Comparison of ENCODE assay signal across 17 cellular contexts in genomic region chr22:35997438-35997837, GRCh38. TPM values are rescaled to one million over a fixed set of nuclear protein-coding genes. Genes with fewer than 3 reads are reported as not detected.
DNase-seq lines count a peak whose midpoint lies in the region; ATAC-seq, FAIRE-seq and TF ChIP-seq lines count a peak whose summit lies in the region.
"Had no signal": no experiment of that assay in that cellular context is flagged by ENCODE, and none has a peak within 500 bp of the region (broad histone marks: within the 10 kb centered on the region; RNA-seq: fewer than 3 reads in every experiment).

No MANE protein-coding gene starts in this region.

- no peak for FAIRE-seq in astrocyte (lab: Jason Lieb, UNC)
- FAIRE-seq: D721Med had no signal

- H3K4me3 ChIP-seq in MG63 (no peak overlapping the region), astrocyte (ENCODE audit: insufficient read depth, low read depth, low read length) (no peak overlapping the region), fibroblast of villous mesenchyme (ENCODE audit: low read depth, low read length) (no peak overlapping the region), smooth muscle cell (no peak overlapping the region)

- H3K9me3 ChIP-seq in MG63 (no peaks in the 10 kb centered on the region), astrocyte (ENCODE audit: insufficient read depth, low read depth, low read length) (no peaks in the 10 kb centered on the region), smooth muscle cell (replicated peaks; ENCODE audit: low read depth) (no peaks in the 10 kb centered on the region)

- peak overlapping the region; percentile 5 for H3K4me2 ChIP-seq in astrocyte (ENCODE audit: low read length)
- peak overlapping the region; percentile 48 for H3K4me2 ChIP-seq in smooth muscle cell

- H4K20me1 ChIP-seq in astrocyte (ENCODE audit: insufficient read depth, low read length) (peaks cover 46% of the 10 kb centered on the region), smooth muscle cell (ENCODE audit: low read depth) (peaks cover 70% of the 10 kb centered on the region)

- H3K27ac Mint-ChIP-seq in astrocyte (ENCODE audit: unreplicated experiment) = no peak overlapping the region
- H3K27ac Mint-ChIP-seq in T-cell = no peak overlapping the region
- H3K27ac Mint-ChIP-seq in natural killer cell = no peak overlapping the region
- H3K27ac Mint-ChIP-seq: activated naive CD4-positive, alpha-beta T cell treated with anti-CD3 and anti-CD28 coated beads for 36 hours; H9 had no signal

- peaks cover 22% of the 10 kb centered on the region for H3K4me1 Mint-ChIP-seq in astrocyte (ENCODE audit: low read depth, unreplicated experiment)
- no peaks in the 10 kb centered on the region for H3K4me1 Mint-ChIP-seq in T-cell
- no peaks in the 10 kb centered on the region for H3K4me1 Mint-ChIP-seq in natural killer cell

- peaks cover 32% of the 10 kb centered on the region for H3F3A ChIP-seq in smooth muscle cell (ENCODE audit: low read depth)

- H3K4me3 Mint-ChIP-seq in astrocyte (ENCODE audit: unreplicated experiment) (peak overlapping the region; percentile 13), T-cell (no peak overlapping the region), natural killer cell (no peak overlapping the region)
- H3K4me3 Mint-ChIP-seq: activated naive CD4-positive, alpha-beta T cell treated with anti-CD3 and anti-CD28 coated beads for 36 hours; brain; H9 had no signal

- H3K27ac ChIP-seq in astrocyte (ENCODE audit: low read depth, low read length) = no peak overlapping the region
- H3K27ac ChIP-seq in smooth muscle cell (ENCODE audit: low read depth) = peak overlapping the region; percentile 88
- H3K27ac ChIP-seq: foreskin keratinocyte had no signal

- H3K79me2 ChIP-seq in astrocyte (ENCODE audit: insufficient read depth, low read length) (peaks cover 73% of the 10 kb centered on the region), smooth muscle cell (ENCODE audit: low read depth) (peaks cover 75% of the 10 kb centered on the region)

- H3K9ac ChIP-seq in astrocyte (ENCODE audit: low read length) (no peak overlapping the region), smooth muscle cell (ENCODE audit: low read depth) (no peak overlapping the region)

- H3K36me3 Mint-ChIP-seq in astrocyte (ENCODE audit: low read depth, unreplicated experiment) = peaks cover 4% of the 10 kb centered on the region
- H3K36me3 Mint-ChIP-seq in T-cell = no peaks in the 10 kb centered on the region
- no peaks in the 10 kb centered on the region for H3K36me3 Mint-ChIP-seq in natural killer cell

- peaks cover 17% of the 10 kb centered on the region for H3K36me3 ChIP-seq in MG63
- H3K36me3 ChIP-seq in astrocyte (ENCODE audit: insufficient read depth, low read length) = no peaks in the 10 kb centered on the region
- no peaks in the 10 kb centered on the region for H3K36me3 ChIP-seq in smooth muscle cell (ENCODE audit: low read depth)

- H3K27me3 Mint-ChIP-seq in astrocyte (ENCODE audit: low read depth, unreplicated experiment) (no peaks in the 10 kb centered on the region), T-cell (peaks cover 9 to 10% of the 10 kb centered on the region in 2 donors), natural killer cell (ENCODE audit: low read depth in 2 of 2) (peaks cover 17 to 30% of the 10 kb centered on the region in 2 donors)
- H3K27me3 Mint-ChIP-seq: brain had no signal

- H2AFZ ChIP-seq in astrocyte (ENCODE audit: low read depth, low read length) (no peak overlapping the region), smooth muscle cell (ENCODE audit: low read depth) (no peak overlapping the region)

- CTCF ChIA-PET in T-cell (lab: Charles Lee) = no interaction called here

- H3K4me1 ChIP-seq in astrocyte (ENCODE audit: insufficient read depth, low read length) = peaks cover 26% of the 10 kb centered on the region
- peaks cover 7% of the 10 kb centered on the region for H3K4me1 ChIP-seq in smooth muscle cell (ENCODE audit: low read depth)

- DNase-seq in MG63 (peak; percentile 16), astrocyte (ENCODE audit: low read depth) (no peak), fibroblast of villous mesenchyme (ENCODE audit: low read depth) (peak; percentile 86), smooth muscle cell (lab: John Stamatoyannopoulos, UW; ENCODE audit: unreplicated experiment) (no peak), T-cell (no peak), natural killer cell (no peak), NCI-H2081 (lab: John Stamatoyannopoulos, UW) (no peak)
- DNase-seq: activated CD4-positive, alpha-beta T cell treated with anti-CD3 and anti-CD28 coated beads, Interleukin-2, amount 50 U/mL, for 1 hour; activated naive CD4-positive, alpha-beta T cell treated with anti-CD3 and anti-CD28 coated beads for 36 hours; foreskin keratinocyte; H9; NCI-H1694 treated with DMSO at 0.1 percent for 48 hours; NCI-H510A; retina; T1000 had no signal

- no peak for TF ChIP-seq CTCF in astrocyte (IDR thresholded peaks at IDR 0.05; ENCODE audit: insufficient read depth, low read depth, low read length)
- TF ChIP-seq CTCF in fibroblast of villous mesenchyme (IDR thresholded peaks at IDR 0.05; ENCODE audit: insufficient read depth, low read depth, low read length) = no peak
- TF ChIP-seq CTCF in smooth muscle cell (IDR thresholded peaks at IDR 0.05; ENCODE audit: borderline replicate concordance, insufficient read depth, poor library complexity, severe bottlenecking) = no peak
- no peak for TF ChIP-seq CTCF in natural killer cell (IDR thresholded peaks at IDR 0.05)

- intact Hi-C loops in natural killer cell (cut with micrococcal nuclease) = no loop called here

- H3K9me3 Mint-ChIP-seq in astrocyte (ENCODE audit: unreplicated experiment) (no peaks in the 10 kb centered on the region), T-cell (no peaks in the 10 kb centered on the region), natural killer cell (no peaks in the 10 kb centered on the region)
- H3K9me3 Mint-ChIP-seq: activated naive CD4-positive, alpha-beta T cell treated with anti-CD3 and anti-CD28 coated beads for 36 hours had no signal

- ATAC-seq in T-cell (replicated peaks in 1 of 4) (no peak), natural killer cell (no peak)
- ATAC-seq: foreskin keratinocyte had no signal

- POLR2A ChIA-PET in T-cell (lab: Charles Lee) = no interaction called here

- H3K27me3 ChIP-seq in MG63 (no peaks in the 10 kb centered on the region), astrocyte (ENCODE audit: insufficient read depth, low read length) (no peaks in the 10 kb centered on the region), smooth muscle cell (ENCODE audit: low read depth) (no peaks in the 10 kb centered on the region)
- H3K27me3 ChIP-seq: foreskin keratinocyte had no signal

- WGBS in smooth muscle cell (ENCODE audit: low lambda C conversion rate) = 24% methylated on average over 3 of the region's 3 CpGs

RNA-seq across cellular contexts. Expression of gene RBFOX2, which starts 31.2 kb away (rescaled TPM):
- 64.2 and 65.6 TPM in 2 replicates for total RNA-seq in MG63 (2014; rRNA removed; shearing (Covaris generic); ENCODE audit: low replicate concordance)
- 169 and 177 TPM in 2 replicates for total RNA-seq in astrocyte
- 160 and 174 TPM in 2 replicates for total RNA-seq in fibroblast of villous mesenchyme
- 144 and 168 TPM in 2 replicates for total RNA-seq in smooth muscle cell
- polyA plus RNA-seq in smooth muscle cell = 128 and 151 TPM in 2 replicates
- 1 to 10 TPM in 3 of 5 donors, under 1 TPM in 2; 0.73 to 1.5 (median 1.4) TPM for total RNA-seq in T-cell
- 1 to 10 TPM; 1.0 to 4.7 (median 3.0) TPM for total RNA-seq in natural killer cell

Comparison
In these comparisons a context has a peak if more than half of its experiments do, and no peak if none do; other contexts are left out.
1. DNase-seq: peak in MG63 (single experiment) and fibroblast of villous mesenchyme (single experiment); none in astrocyte (single experiment), smooth muscle cell (single experiment), T-cell (0 of 34), natural killer cell (single experiment) and NCI-H2081 (0 of 2).
2. RNA of gene RBFOX2, which starts 31.2 kb away (total RNA-seq): 160 to 174 TPM in fibroblast of villous mesenchyme, 169 to 177 TPM in astrocyte, 144 to 168 TPM in smooth muscle cell and 64.2 to 65.6 TPM in MG63; 1.0 to 4.7 TPM in natural killer cell and 0.73 to 1.5 TPM in T-cell; every median in the first group is over 10 times any median in the second.